1 cellular context compared by ENCODE assay signal in genomic region chr7:134991469-134992339, GRCh38.
TF ChIP-seq lines count a peak whose summit lies in the region.

No MANE protein-coding gene starts in this region.

TF ChIP-seq in HepG2, 621 proteins besides CTCF, POLR2A, EP300 and RAD21 (continued from another document and continues in another):
- no peak for TF ChIP-seq ZNF597 (CRISPR knock-in tag; IDR thresholded peaks at IDR 0.05)
- no peak for TF ChIP-seq ZNF761 (CRISPR knock-in tag; conservative IDR thresholded peaks at IDR 0.05)
- 0 out of 2 replicates have a peak, but pooled peaks have one; percentile 59 for TF ChIP-seq ZNF362 (CRISPR knock-in tag; IDR thresholded peaks at IDR 0.05; ENCODE audit: borderline replicate concordance)
- no peak for TF ChIP-seq IKZF4 (CRISPR knock-in tag; IDR thresholded peaks at IDR 0.05; ENCODE audit: borderline replicate concordance, low read depth, not compliant biosample characterization)
- TF ChIP-seq ZNF607 (CRISPR knock-in tag; IDR thresholded peaks at IDR 0.05; ENCODE audit: borderline replicate concordance): no peak
- no peak; the same call in 1 of the 2 replicates for TF ChIP-seq CBX5 (CRISPR knock-in tag; IDR thresholded peaks at IDR 0.05; ENCODE audit: borderline replicate concordance)
- peak; percentile 96 for TF ChIP-seq NCOR1 (IDR thresholded peaks at IDR 0.05; ENCODE audit: borderline replicate concordance, low read length)
- TF ChIP-seq, protein P1, sequence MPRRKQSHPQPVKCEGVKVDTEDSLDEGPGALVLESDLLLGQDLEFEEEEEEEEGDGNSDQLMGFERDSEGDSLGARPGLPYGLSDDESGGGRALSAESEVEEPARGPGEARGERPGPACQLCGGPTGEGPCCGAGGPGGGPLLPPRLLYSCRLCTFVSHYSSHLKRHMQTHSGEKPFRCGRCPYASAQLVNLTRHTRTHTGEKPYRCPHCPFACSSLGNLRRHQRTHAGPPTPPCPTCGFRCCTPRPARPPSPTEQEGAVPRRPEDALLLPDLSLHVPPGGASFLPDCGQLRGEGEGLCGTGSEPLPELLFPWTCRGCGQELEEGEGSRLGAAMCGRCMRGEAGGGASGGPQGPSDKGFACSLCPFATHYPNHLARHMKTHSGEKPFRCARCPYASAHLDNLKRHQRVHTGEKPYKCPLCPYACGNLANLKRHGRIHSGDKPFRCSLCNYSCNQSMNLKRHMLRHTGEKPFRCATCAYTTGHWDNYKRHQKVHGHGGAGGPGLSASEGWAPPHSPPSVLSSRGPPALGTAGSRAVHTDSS (CRISPR knock-in tag; conservative IDR thresholded peaks at IDR 0.05): no peak
- no peak; the same call in 1 of the 2 replicates for TF ChIP-seq ZNF878 (CRISPR knock-in tag; IDR thresholded peaks at IDR 0.05)
- TF ChIP-seq, protein P2, sequence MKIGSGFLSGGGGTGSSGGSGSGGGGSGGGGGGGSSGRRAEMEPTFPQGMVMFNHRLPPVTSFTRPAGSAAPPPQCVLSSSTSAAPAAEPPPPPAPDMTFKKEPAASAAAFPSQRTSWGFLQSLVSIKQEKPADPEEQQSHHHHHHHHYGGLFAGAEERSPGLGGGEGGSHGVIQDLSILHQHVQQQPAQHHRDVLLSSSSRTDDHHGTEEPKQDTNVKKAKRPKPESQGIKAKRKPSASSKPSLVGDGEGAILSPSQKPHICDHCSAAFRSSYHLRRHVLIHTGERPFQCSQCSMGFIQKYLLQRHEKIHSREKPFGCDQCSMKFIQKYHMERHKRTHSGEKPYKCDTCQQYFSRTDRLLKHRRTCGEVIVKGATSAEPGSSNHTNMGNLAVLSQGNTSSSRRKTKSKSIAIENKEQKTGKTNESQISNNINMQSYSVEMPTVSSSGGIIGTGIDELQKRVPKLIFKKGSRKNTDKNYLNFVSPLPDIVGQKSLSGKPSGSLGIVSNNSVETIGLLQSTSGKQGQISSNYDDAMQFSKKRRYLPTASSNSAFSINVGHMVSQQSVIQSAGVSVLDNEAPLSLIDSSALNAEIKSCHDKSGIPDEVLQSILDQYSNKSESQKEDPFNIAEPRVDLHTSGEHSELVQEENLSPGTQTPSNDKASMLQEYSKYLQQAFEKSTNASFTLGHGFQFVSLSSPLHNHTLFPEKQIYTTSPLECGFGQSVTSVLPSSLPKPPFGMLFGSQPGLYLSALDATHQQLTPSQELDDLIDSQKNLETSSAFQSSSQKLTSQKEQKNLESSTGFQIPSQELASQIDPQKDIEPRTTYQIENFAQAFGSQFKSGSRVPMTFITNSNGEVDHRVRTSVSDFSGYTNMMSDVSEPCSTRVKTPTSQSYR (CRISPR knock-in tag; IDR thresholded peaks at IDR 0.05; ENCODE audit: borderline replicate concordance): peak; percentile 77; the same call in 1 of the 2 replicates
- TF ChIP-seq ZNF253 (CRISPR knock-in tag; IDR thresholded peaks at IDR 0.05; ENCODE audit: borderline replicate concordance): no peak
- TF ChIP-seq BHLHE40 (IDR thresholded peaks at IDR 0.05; ENCODE audit: low read length): no peak
- TF ChIP-seq MAX (IDR thresholded peaks at IDR 0.05): peak; percentile 81
- TF ChIP-seq HNF1B (CRISPR knock-in tag; IDR thresholded peaks at IDR 0.05): no peak
- no peak for TF ChIP-seq ZNF367 (CRISPR knock-in tag; IDR thresholded peaks at IDR 0.05; ENCODE audit: borderline replicate concordance)
- TF ChIP-seq MXD4 (CRISPR knock-in tag; IDR thresholded peaks at IDR 0.05): peak; percentile 58; the same call in 1 of the 2 replicates
- no peak for TF ChIP-seq ZNF564 (CRISPR knock-in tag; IDR thresholded peaks at IDR 0.05)
- no peak for TF ChIP-seq ZNF484 (CRISPR knock-in tag; IDR thresholded peaks at IDR 0.05; ENCODE audit: borderline replicate concordance, low read depth)
- no peak for TF ChIP-seq ZNF724P (CRISPR knock-in tag; IDR thresholded peaks at IDR 0.05; ENCODE audit: borderline replicate concordance)
- TF ChIP-seq RAD51 (IDR thresholded peaks at IDR 0.05; ENCODE audit: borderline replicate concordance): no peak
- TF ChIP-seq TAF15 (IDR thresholded peaks at IDR 0.05; ENCODE audit: low read depth, low read length, poor library complexity, severe bottlenecking): no peak
- TF ChIP-seq, protein P3, sequence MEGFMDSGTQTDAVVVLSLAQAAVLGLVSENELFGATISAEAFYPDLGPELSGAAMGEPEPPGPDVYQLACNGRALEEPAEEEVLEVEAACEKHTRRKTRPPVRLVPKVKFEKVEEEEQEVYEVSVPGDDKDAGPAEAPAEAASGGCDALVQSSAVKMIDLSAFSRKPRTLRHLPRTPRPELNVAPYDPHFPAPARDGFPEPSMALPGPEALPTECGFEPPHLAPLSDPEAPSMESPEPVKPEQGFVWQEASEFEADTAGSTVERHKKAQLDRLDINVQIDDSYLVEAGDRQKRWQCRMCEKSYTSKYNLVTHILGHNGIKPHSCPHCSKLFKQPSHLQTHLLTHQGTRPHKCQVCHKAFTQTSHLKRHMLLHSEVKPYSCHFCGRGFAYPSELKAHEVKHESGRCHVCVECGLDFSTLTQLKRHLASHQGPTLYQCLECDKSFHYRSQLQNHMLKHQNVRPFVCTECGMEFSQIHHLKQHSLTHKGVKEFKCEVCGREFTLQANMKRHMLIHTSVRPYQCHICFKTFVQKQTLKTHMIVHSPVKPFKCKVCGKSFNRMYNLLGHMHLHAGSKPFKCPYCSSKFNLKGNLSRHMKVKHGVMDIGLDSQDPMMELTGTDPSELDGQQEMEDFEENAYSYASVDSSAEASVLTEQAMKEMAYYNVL (CRISPR knock-in tag; IDR thresholded peaks at IDR 0.05; ENCODE audit: borderline replicate concordance): peak; percentile 26; the same call in 1 of the 2 replicates
- no peak for TF ChIP-seq LBX2 (CRISPR knock-in tag; IDR thresholded peaks at IDR 0.05; ENCODE audit: borderline replicate concordance)
- no peak for TF ChIP-seq FOSL2 (CRISPR knock-in tag; IDR thresholded peaks at IDR 0.05)
- TF ChIP-seq IRF1 (CRISPR knock-in tag; IDR thresholded peaks at IDR 0.05; ENCODE audit: low read depth): no peak
- TF ChIP-seq ZSCAN22 (CRISPR knock-in tag; IDR thresholded peaks at IDR 0.05): no peak
- TF ChIP-seq TP53 (CRISPR knock-in tag; conservative IDR thresholded peaks at IDR 0.05): no peak
- TF ChIP-seq HIC2 (CRISPR knock-in tag; IDR thresholded peaks at IDR 0.05; ENCODE audit: low read depth): no peak
- no peak for TF ChIP-seq ZNF512B (CRISPR knock-in tag; IDR thresholded peaks at IDR 0.05; ENCODE audit: borderline replicate concordance)
- TF ChIP-seq GTF2F1 (IDR thresholded peaks at IDR 0.05; ENCODE audit: low read length): no peak
- 0 out of 2 replicates have a peak, but pooled peaks have one; percentile 46 for TF ChIP-seq KAT7 (CRISPR knock-in tag; IDR thresholded peaks at IDR 0.05; ENCODE audit: borderline replicate concordance)
- TF ChIP-seq, protein P4, sequence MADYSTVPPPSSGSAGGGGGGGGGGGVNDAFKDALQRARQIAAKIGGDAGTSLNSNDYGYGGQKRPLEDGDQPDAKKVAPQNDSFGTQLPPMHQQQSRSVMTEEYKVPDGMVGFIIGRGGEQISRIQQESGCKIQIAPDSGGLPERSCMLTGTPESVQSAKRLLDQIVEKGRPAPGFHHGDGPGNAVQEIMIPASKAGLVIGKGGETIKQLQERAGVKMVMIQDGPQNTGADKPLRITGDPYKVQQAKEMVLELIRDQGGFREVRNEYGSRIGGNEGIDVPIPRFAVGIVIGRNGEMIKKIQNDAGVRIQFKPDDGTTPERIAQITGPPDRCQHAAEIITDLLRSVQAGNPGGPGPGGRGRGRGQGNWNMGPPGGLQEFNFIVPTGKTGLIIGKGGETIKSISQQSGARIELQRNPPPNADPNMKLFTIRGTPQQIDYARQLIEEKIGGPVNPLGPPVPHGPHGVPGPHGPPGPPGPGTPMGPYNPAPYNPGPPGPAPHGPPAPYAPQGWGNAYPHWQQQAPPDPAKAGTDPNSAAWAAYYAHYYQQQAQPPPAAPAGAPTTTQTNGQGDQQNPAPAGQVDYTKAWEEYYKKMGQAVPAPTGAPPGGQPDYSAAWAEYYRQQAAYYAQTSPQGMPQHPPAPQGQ (CRISPR knock-in tag; IDR thresholded peaks at IDR 0.05; ENCODE audit: borderline replicate concordance): no peak
- TF ChIP-seq, protein P5, sequence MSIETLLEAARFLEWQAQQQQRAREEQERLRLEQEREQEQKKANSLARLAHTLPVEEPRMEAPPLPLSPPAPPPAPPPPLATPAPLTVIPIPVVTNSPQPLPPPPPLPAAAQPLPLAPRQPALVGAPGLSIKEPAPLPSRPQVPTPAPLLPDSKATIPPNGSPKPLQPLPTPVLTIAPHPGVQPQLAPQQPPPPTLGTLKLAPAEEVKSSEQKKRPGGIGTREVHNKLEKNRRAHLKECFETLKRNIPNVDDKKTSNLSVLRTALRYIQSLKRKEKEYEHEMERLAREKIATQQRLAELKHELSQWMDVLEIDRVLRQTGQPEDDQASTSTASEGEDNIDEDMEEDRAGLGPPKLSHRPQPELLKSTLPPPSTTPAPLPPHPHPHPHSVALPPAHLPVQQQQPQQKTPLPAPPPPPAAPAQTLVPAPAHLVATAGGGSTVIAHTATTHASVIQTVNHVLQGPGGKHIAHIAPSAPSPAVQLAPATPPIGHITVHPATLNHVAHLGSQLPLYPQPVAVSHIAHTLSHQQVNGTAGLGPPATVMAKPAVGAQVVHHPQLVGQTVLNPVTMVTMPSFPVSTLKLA (IDR thresholded peaks at IDR 0.05): 0 out of 2 replicates have a peak, but pooled peaks have one; percentile 8
- TF ChIP-seq ZNF143 (CRISPR knock-in tag; IDR thresholded peaks at IDR 0.05): no peak
